In genomic region chr20:31788578-31788977, GRCh38 we compare ENCODE assay signal across 14 cellular contexts. TPM values are rescaled to one million over a fixed set of nuclear protein-coding genes. Genes with fewer than 3 reads are reported as not detected.
DNase-seq lines count a peak whose midpoint lies in the region; ATAC-seq and TF ChIP-seq lines count a peak whose summit lies in the region.
"Had no signal": no experiment of that assay in that cellular context is flagged by ENCODE, and none has a peak within 500 bp of the region (broad histone marks: within the 10 kb centered on the region; RNA-seq: fewer than 3 reads in every experiment).

No MANE protein-coding gene starts in this region.

- H4K8ac ChIP-seq in trophoblast cell (ENCODE audit: low read depth, low read length) = no peak overlapping the region

- H3K27ac Mint-ChIP-seq in endodermal cell = peak overlapping the region; percentile 35
- H3K27ac Mint-ChIP-seq in CD8-positive, alpha-beta memory T cell = peak overlapping the region in 1 of 8 donors; percentile 95

- no peak overlapping the region for H4K91ac ChIP-seq in trophoblast cell (ENCODE audit: low read depth, low read length)

- no peak overlapping the region for H3K23ac ChIP-seq in trophoblast cell (ENCODE audit: low read length)

- TF ChIP-seq CTCF in endodermal cell (conservative IDR thresholded peaks at IDR 0.05) = peak; percentile 71

- H3K4me1 Mint-ChIP-seq in endodermal cell = peaks cover 12% of the 10 kb centered on the region
- no peaks in the 10 kb centered on the region for H3K4me1 Mint-ChIP-seq in CD8-positive, alpha-beta memory T cell

- no peak overlapping the region for H3K4ac ChIP-seq in trophoblast cell (ENCODE audit: low read depth, low read length)

- H3K36me3 ChIP-seq in endodermal cell (ENCODE audit: control insufficient read depth, insufficient read depth, low read length) (peaks cover 90% of the 10 kb centered on the region), trophoblast cell (ENCODE audit: control insufficient read depth in 1 of 2, insufficient read depth in 2 of 2, low read length in 2 of 2) (peaks cover 14 to 37% of the 10 kb centered on the region in 2 experiments)
- H3K36me3 ChIP-seq in CD8-positive, alpha-beta memory T cell (ENCODE audit: insufficient read depth, low read length) = no peaks in the 10 kb centered on the region
- H3K36me3 ChIP-seq: tibial nerve had no signal

- no peak overlapping the region for H2AFZ ChIP-seq in trophoblast cell (ENCODE audit: insufficient read depth, low read length, poor library complexity)

- H3K9ac ChIP-seq in endodermal cell (ENCODE audit: extremely low read depth, low read length, poor library complexity, severe bottlenecking) = no peak overlapping the region
- peak overlapping the region; percentile 33 for H3K9ac ChIP-seq in trophoblast cell (ENCODE audit: low read length)

- H2BK12ac ChIP-seq in trophoblast cell (ENCODE audit: low read length) = no peak overlapping the region

- no peak overlapping the region for H4K12ac ChIP-seq in trophoblast cell (ENCODE audit: low read depth, low read length)

- no peak overlapping the region for H3K4me3 Mint-ChIP-seq in endodermal cell
- H3K4me3 Mint-ChIP-seq in CD8-positive, alpha-beta memory T cell = no peak overlapping the region

- no peaks in the 10 kb centered on the region for H3K79me2 ChIP-seq in trophoblast cell (ENCODE audit: control insufficient read depth, insufficient read depth, low read length, poor library complexity)

- H3K14ac ChIP-seq in trophoblast cell (ENCODE audit: low read length) = no peak overlapping the region

- no peak overlapping the region for H2BK120ac ChIP-seq in trophoblast cell (ENCODE audit: insufficient read depth, low read length, poor library complexity)

- H3K18ac ChIP-seq in trophoblast cell (ENCODE audit: low read length) = no peak overlapping the region

- H3K9me3 ChIP-seq in endodermal cell (ENCODE audit: control insufficient read depth, low read length) (no peaks in the 10 kb centered on the region), trophoblast cell (ENCODE audit: insufficient read depth, low read depth, low read length) (no peaks in the 10 kb centered on the region)
- H3K9me3 ChIP-seq in CD8-positive, alpha-beta memory T cell (ENCODE audit: low read length) = no peaks in the 10 kb centered on the region
- H3K9me3 ChIP-seq: tibial nerve had no signal

- DNase-seq in GM03348 (ENCODE audit: low spot score) = peak; percentile 70
- DNase-seq in M059J (ENCODE audit: low read depth) = peak; percentile 61
- DNase-seq in endodermal cell = peak; percentile 72
- DNase-seq in trophoblast cell = no peak
- no peak for DNase-seq in CD8-positive, alpha-beta memory T cell
- DNase-seq: activated CD8-positive, alpha-beta memory T cell treated with anti-CD3 and anti-CD28 coated beads for 24 hours; DMS153; kidney; MM.1S; NCI-H774 had no signal

- CTCF ChIA-PET in CD8-positive, alpha-beta memory T cell (lab: Charles Lee) = no interaction called here

- H3K27me3 ChIP-seq in endodermal cell (ENCODE audit: control insufficient read depth, insufficient read depth, low read length, poor library complexity, severe bottlenecking) (no peaks in the 10 kb centered on the region), trophoblast cell (ENCODE audit: insufficient read depth, low read length) (no peaks in the 10 kb centered on the region)
- no peaks in the 10 kb centered on the region for H3K27me3 ChIP-seq in CD8-positive, alpha-beta memory T cell (ENCODE audit: insufficient read depth, low read length, poor library complexity, severe bottlenecking)
- H3K27me3 ChIP-seq: tibial nerve had no signal

- no peak overlapping the region for H3K27ac ChIP-seq in endodermal cell (ENCODE audit: low read depth, low read length)
- no peak overlapping the region for H3K27ac ChIP-seq in trophoblast cell (ENCODE audit: low read depth, low read length)
- no peak overlapping the region for H3K27ac ChIP-seq in CD8-positive, alpha-beta memory T cell (ENCODE audit: low read depth, low read length)
- H3K27ac ChIP-seq: tibial nerve had no signal

- no peaks in the 10 kb centered on the region for H3K27me3 Mint-ChIP-seq in endodermal cell (ENCODE audit: insufficient read depth)
- H3K27me3 Mint-ChIP-seq in CD8-positive, alpha-beta memory T cell = no peaks in the 10 kb centered on the region

- peaks cover 56% of the 10 kb centered on the region for H3K36me3 Mint-ChIP-seq in endodermal cell (ENCODE audit: low read depth)
- no peaks in the 10 kb centered on the region for H3K36me3 Mint-ChIP-seq in CD8-positive, alpha-beta memory T cell

- WGBS in endodermal cell (ENCODE audit: insufficient coverage in 1 of 2, insufficient read length in 1 of 2), 2 experiments = 80 to 82% methylated on average over 1 to 3 of the region's 3 CpGs
- no CpG with 5 or more reads among the region's 3 CpGs for WGBS in trophoblast cell (ENCODE audit: extremely low coverage, insufficient coverage, insufficient read length)

- POLR2A ChIA-PET in CD8-positive, alpha-beta memory T cell (lab: Charles Lee) = no interaction called here

- H3K4me1 ChIP-seq in endodermal cell (ENCODE audit: control insufficient read depth, insufficient read depth, low read length) (no peaks in the 10 kb centered on the region), trophoblast cell (ENCODE audit: control insufficient read depth in 1 of 2, insufficient read depth in 2 of 2, low read length in 2 of 2) (no peaks in the 10 kb centered on the region)
- H3K4me1 ChIP-seq in CD8-positive, alpha-beta memory T cell (ENCODE audit: insufficient read depth, low read length) = no peaks in the 10 kb centered on the region
- H3K4me1 ChIP-seq: tibial nerve had no signal

- H2AK5ac ChIP-seq in trophoblast cell (ENCODE audit: low read length) = no peak overlapping the region

- H3K4me3 ChIP-seq in endodermal cell (ENCODE audit: low read length) (no peak overlapping the region), trophoblast cell (ENCODE audit: low read depth, low read length) (no peak overlapping the region)
- H3K4me3 ChIP-seq in CD8-positive, alpha-beta memory T cell (ENCODE audit: low read length) = no peak overlapping the region
- H3K4me3 ChIP-seq: tibial nerve had no signal

- H3K4me2 ChIP-seq in trophoblast cell (ENCODE audit: low read length) = no peak overlapping the region

- ATAC-seq in HG02884 (IDR thresholded peaks at IDR 0.05; ENCODE audit: unreplicated experiment) = no peak
- no peak for ATAC-seq in GM21423 (IDR thresholded peaks at IDR 0.05; ENCODE audit: unreplicated experiment)
- no peak for ATAC-seq in HG02588 (IDR thresholded peaks at IDR 0.05; ENCODE audit: unreplicated experiment)

- H2BK5ac ChIP-seq in trophoblast cell (ENCODE audit: low read depth, low read length, poor library complexity) = no peak overlapping the region

- H3K79me1 ChIP-seq in trophoblast cell (ENCODE audit: low read length) = no peaks in the 10 kb centered on the region

- H3K9me3 Mint-ChIP-seq in endodermal cell = no peaks in the 10 kb centered on the region
- no peaks in the 10 kb centered on the region for H3K9me3 Mint-ChIP-seq in CD8-positive, alpha-beta memory T cell

RNA-seq across cellular contexts. Expression of gene MYLK2, which starts 30.6 kb away (rescaled TPM):
- total RNA-seq in M059J (2014; rRNA removed; shearing (Covaris generic)) = 0.15 and 0.44 TPM in 2 replicates
- total RNA-seq in endodermal cell = under 1 TPM; 0.20 to 0.29 TPM
- polyA plus RNA-seq in endodermal cell (2013, experiment 1 of 2) = 0.39 TPM
- 0.37 TPM for polyA plus RNA-seq in endodermal cell (2013, experiment 2 of 2)
- polyA plus RNA-seq in trophoblast cell (2013) = 0.12 and 0.19 TPM in 2 replicates
- under 1 TPM; 0.13 to 0.24 TPM for total RNA-seq in CD8-positive, alpha-beta memory T cell
- not detected for polyA plus RNA-seq in CD8-positive, alpha-beta memory T cell
- total RNA-seq: kidney had no signal

RNA-seq across cellular contexts. Expression of gene TPX2, which starts 49.5 kb away (rescaled TPM):
- total RNA-seq in M059J (2014; rRNA removed; shearing (Covaris generic)) = 204 and 319 TPM in 2 replicates
- total RNA-seq in endodermal cell = 100 to 1,000 TPM; 108 to 118 TPM
- 137 TPM for polyA plus RNA-seq in endodermal cell (2013, experiment 1 of 2)
- 134 TPM for polyA plus RNA-seq in endodermal cell (2013, experiment 2 of 2)
- 88.5 and 93.7 TPM in 2 replicates for polyA plus RNA-seq in trophoblast cell (2013)
- total RNA-seq in CD8-positive, alpha-beta memory T cell = 10 to 100 TPM; 60.3 to 62.7 TPM
- 1.1 TPM for polyA plus RNA-seq in CD8-positive, alpha-beta memory T cell

RNA-seq across cellular contexts. Expression of gene FOXS1, which starts 56.8 kb away (rescaled TPM):
- total RNA-seq in M059J (2014; rRNA removed; shearing (Covaris generic)) = 0.12 TPM in 1 of 2 replicates, not detected in the other
- not detected for total RNA-seq in endodermal cell
- 2.3 TPM for polyA plus RNA-seq in endodermal cell (2013, experiment 1 of 2)
- 3.3 TPM for polyA plus RNA-seq in endodermal cell (2013, experiment 2 of 2)
- polyA plus RNA-seq in trophoblast cell (2013) = 0.57 and 0.71 TPM in 2 replicates
- not detected for total RNA-seq in CD8-positive, alpha-beta memory T cell
- polyA plus RNA-seq in CD8-positive, alpha-beta memory T cell = not detected

Comparison
In these comparisons a context has a peak if more than half of its experiments do, and no peak if none do; other contexts are left out.
1. DNase-seq: peak in GM03348 (single experiment), M059J (single experiment) and endodermal cell (single experiment); none in trophoblast cell (0 of 2) and CD8-positive, alpha-beta memory T cell (0 of 5).